In genomic region chr6:31901953-31902643, GRCh38 we compare ENCODE assay signal across 8 cellular contexts. TPM values are rescaled to one million over a fixed set of nuclear protein-coding genes. Genes with fewer than 3 reads are reported as not detected.
DNase-seq lines count a peak whose midpoint lies in the region; ATAC-seq and TF ChIP-seq lines count a peak whose summit lies in the region.

Gene ZBTB12 (minus strand): TSS chr6:31902086. CDS start chr6:31901305, 781 bp downstream.

- no peaks in the 10 kb centered on the region for H3F3A ChIP-seq in OCI-LY1 (ENCODE audit: insufficient read depth, low read length)

- peak within 1 kb of the TSS; percentile 53 for H3K4ac ChIP-seq in IMR-90 (ENCODE audit: low read depth, low read length)

- H4K5ac ChIP-seq in IMR-90 (ENCODE audit: low read depth, low read length), result peak within 1 kb of the TSS; percentile 53

- peaks cover 9% of the 10 kb centered on the region; the same call in 1 of the 2 replicates for H3K9me1 ChIP-seq in IMR-90 (ENCODE audit: insufficient read depth, low read length)

- peak within 1 kb of the TSS; percentile 95 for H3K14ac ChIP-seq in IMR-90 (replicated peaks; ENCODE audit: low read depth, low read length)

- H3K9me3 ChIP-seq in IMR-90 (ENCODE audit: control insufficient read depth, insufficient read depth, low read length), result no peaks in the 10 kb centered on the region
- no peaks in the 10 kb centered on the region for H3K9me3 ChIP-seq in OCI-LY1 (ENCODE audit: low read length)

- 1% methylated on average over 35 of the region's 77 CpGs; no CpG with 5 or more reads in 1 of the 2 experiments for WGBS in IMR-90 (ENCODE audit: extremely low coverage in 2 of 2, insufficient read length in 1 of 2), 2 experiments

- peak within 1 kb of the TSS; percentile 75 for H2AK9ac ChIP-seq in IMR-90 (replicated peaks; ENCODE audit: low read depth, low read length, poor library complexity)

- peak within 1 kb of the TSS; percentile 80; the same call in 1 of the 2 replicates for H3K23ac ChIP-seq in IMR-90 (ENCODE audit: low read depth, low read length)

- H3K9me2 ChIP-seq in OCI-LY1 (ENCODE audit: low read depth, low read length), result no peaks in the 10 kb centered on the region

- H3K56ac ChIP-seq in IMR-90 (ENCODE audit: extremely low read depth, insufficient read depth, low read length), result peak within 1 kb of the TSS; percentile 67

- peak; percentile 13; the same call in 1 of the 2 replicates for TF ChIP-seq CTCF in IMR-90 (conservative IDR thresholded peaks at IDR 0.05; ENCODE audit: low read depth, low read length)
- no peak for TF ChIP-seq CTCF in OCI-LY1 (IDR thresholded peaks at IDR 0.05; ENCODE audit: low read length)

- no peak for TF ChIP-seq POLR2A in IMR-90 (IDR thresholded peaks at IDR 0.05; ENCODE audit: low read depth, low read length)

- peak; percentile 71 for TF ChIP-seq RAD21 in IMR-90 (IDR thresholded peaks at IDR 0.05; ENCODE audit: low read length)

- peak within 1 kb of the TSS; percentile 82 to 92 for H4K8ac ChIP-seq in IMR-90 (ENCODE audit: low read depth in 2 of 2, low read length in 2 of 2)

- H3K9ac ChIP-seq in IMR-90 (ENCODE audit: low read depth, low read length) (peak within 1 kb of the TSS; percentile 54), OCI-LY1 (ENCODE audit: low read length) (peak within 1 kb of the TSS; percentile 60)

- peak within 1 kb of the TSS; percentile 69 for H3K27ac ChIP-seq in IMR-90 (ENCODE audit: insufficient read depth, low read length)
- peak within 1 kb of the TSS; percentile 42 for H3K27ac ChIP-seq in OCI-LY1 (ENCODE audit: low read depth, low read length, poor library complexity, severe bottlenecking)

- BruUV-seq in IMR-90 (replicated peaks; lab: Mats Ljungman, UMichigan), result no TSS peak

- peaks cover 10% of the 10 kb centered on the region for H3K4me1 ChIP-seq in IMR-90 (ENCODE audit: control insufficient read depth, insufficient read depth, low read length)
- H3K4me1 ChIP-seq in OCI-LY1 (ENCODE audit: insufficient read depth, low read length, severe bottlenecking), result peaks cover 35% of the 10 kb centered on the region

- intact Hi-C loops in IMR-90 (cut with micrococcal nuclease), result loop anchor here (1.0 to 5.0 kb wide), 3 partner anchors 50 to 250 kb away; partner anchors contain the start of genes PPT2 and PRRT1

- peak within 1 kb of the TSS; percentile 84 for H4K91ac ChIP-seq in IMR-90 (ENCODE audit: insufficient read depth, low read depth, low read length)

- no peaks in the 10 kb centered on the region for H3K79me2 ChIP-seq in OCI-LY1 (ENCODE audit: insufficient read depth, low read length)

- H2AFZ ChIP-seq in IMR-90 (replicated peaks; ENCODE audit: low read length, poor library complexity), result peak within 1 kb of the TSS; percentile 98
- H2AFZ ChIP-seq in OCI-LY1 (ENCODE audit: low read length), result no peak within 1 kb of the TSS

- H4K20me1 ChIP-seq in IMR-90 (ENCODE audit: insufficient read depth, low read length) (peaks cover 3% of the 10 kb centered on the region), OCI-LY1 (ENCODE audit: insufficient read depth, low read length) (no peaks in the 10 kb centered on the region)

- H3K79me1 ChIP-seq in IMR-90 (ENCODE audit: low read depth in 1 of 2, low read length in 2 of 2), result peaks cover 11 to 37% of the 10 kb centered on the region in 2 experiments; a peak in 3 of 4 replicates

- H2BK20ac ChIP-seq in IMR-90 (ENCODE audit: low read depth, low read length), result 0 out of 2 replicates have a peak within 1 kb of the TSS, but pooled peaks have one; percentile 45

- H2BK120ac ChIP-seq in IMR-90 (ENCODE audit: low read depth, low read length), result peak within 1 kb of the TSS; percentile 52; the same call in 1 of the 2 replicates

- CTCF ChIA-PET in IMR-90 (lab: Yijun Ruan, JAX), result interaction anchor here (0.7 kb wide), 1 partner anchor 50 kb away, joined by 4 read pairs; no protein-coding TSS in a partner anchor

- POLR2A ChIA-PET in IMR-90 (lab: Charles Lee; ENCODE audit: unreplicated experiment), result interaction anchor here (1.3 kb wide), 1 partner anchor 69 kb away, joined by 3 read pairs; no protein-coding TSS in a partner anchor

- peak within 1 kb of the TSS; percentile 17; the same call in 1 of the 2 replicates for H3K18ac ChIP-seq in IMR-90 (ENCODE audit: low read depth, low read length)

- H3K36me3 ChIP-seq in IMR-90 (ENCODE audit: control insufficient read depth, insufficient read depth, low read length) (0 out of 2 replicates have a peak, but pooled peaks cover 3% of the 10 kb centered on the region), OCI-LY1 (ENCODE audit: insufficient read depth, low read length) (no peaks in the 10 kb centered on the region)

- dilution Hi-C loops in IMR-90 (cut with HindIII; ENCODE audit: low sequenced_read_pairs, unreplicated experiment), result no loop called here

- H3K4me2 ChIP-seq in IMR-90 (ENCODE audit: low read depth, low read length), result peak within 1 kb of the TSS; percentile 79
- peak within 1 kb of the TSS; percentile 74 for H3K4me2 ChIP-seq in OCI-LY1 (ENCODE audit: low read length)

- H3K4me3 ChIP-seq in IMR-90 (ENCODE audit: insufficient read depth, low read depth, low read length) (peak within 1 kb of the TSS; percentile 58), OCI-LY1 (ENCODE audit: low read depth, low read length, poor library complexity, severe bottlenecking) (peak within 1 kb of the TSS; percentile 61)

- peak within 1 kb of the TSS; percentile 86 for H2AK5ac ChIP-seq in IMR-90 (ENCODE audit: low read depth, low read length)

- H2BK5ac ChIP-seq in IMR-90 (ENCODE audit: low read depth, low read length, poor library complexity, severe bottlenecking), result peak within 1 kb of the TSS; percentile 58

- in situ Hi-C loops in IMR-90 (cut with MboI; ENCODE audit: low sequenced_read_pairs), result no loop called here

- H3K27me3 ChIP-seq in IMR-90 (ENCODE audit: control insufficient read depth, insufficient read depth, low read length) (no peaks in the 10 kb centered on the region), OCI-LY1 (ENCODE audit: insufficient read depth, low read length) (no peaks in the 10 kb centered on the region)

- DNase-seq in AG08396 (ENCODE audit: low spot score) (peak; percentile 97), GM19238 (ENCODE audit: insufficient read length, low spot score) (peak; percentile 88), IMR-90 (peak; percentile 98), activated T-cell treated with anti-CD3 and anti-CD28 coated beads for 24 hours (ENCODE audit: low read depth) (peak; percentile 84), epidermal melanocyte (ENCODE audit: insufficient read length, low spot score) (peak; percentile 85), midbrain (lab: John Stamatoyannopoulos, UW) (peak; percentile 96)
- DNase-seq in stimulated activated CD8-positive, alpha-beta memory T cell treated with anti-CD3 and anti-CD28 coated beads, Interleukin-15, amount 100 ng/mL, for 24 hours (ENCODE audit: low read depth), result peak; percentile 71

- peak within 1 kb of the TSS; percentile 51; the same call in 2 of the 3 replicates for H2BK15ac ChIP-seq in IMR-90 (ENCODE audit: low read depth, low read length)

- ATAC-seq in IMR-90 (ENCODE audit: low read depth), result peak; percentile 78

TF ChIP-seq in IMR-90, 13 proteins besides CTCF, POLR2A, EP300 and RAD21:
- TF ChIP-seq USF2 (IDR thresholded peaks at IDR 0.05; ENCODE audit: low read depth, low read length) (no peak), ELK1 (IDR thresholded peaks at IDR 0.05; ENCODE audit: borderline replicate concordance, low read depth, low read length) (no peak), RFX5 (IDR thresholded peaks at IDR 0.05; ENCODE audit: low read depth, low read length) (no peak), BHLHE40 (IDR thresholded peaks at IDR 0.05; ENCODE audit: low read depth, low read length) (peak; percentile 90), NFE2L2 (IDR thresholded peaks at IDR 0.05; ENCODE audit: low read depth, low read length) (no peak), FOS (IDR thresholded peaks at IDR 0.05; ENCODE audit: low read depth, low read length) (no peak), MXI1 (IDR thresholded peaks at IDR 0.05; ENCODE audit: borderline replicate concordance, low read depth, low read length) (no peak), CHD1 (IDR thresholded peaks at IDR 0.05; ENCODE audit: low read depth, low read length) (no peak), RCOR1 (IDR thresholded peaks at IDR 0.05; ENCODE audit: insufficient replicate concordance, low read length) (peak; percentile 39), CEBPB (IDR thresholded peaks at IDR 0.05; ENCODE audit: low read depth, low read length) (no peak), MAFK (IDR thresholded peaks at IDR 0.05; ENCODE audit: low read depth, low read length) (no peak), SMC3 (IDR thresholded peaks at IDR 0.05; ENCODE audit: low read depth, low read length) (peak; percentile 22; the same call in 1 of the 2 replicates), MAZ (IDR thresholded peaks at IDR 0.05; ENCODE audit: borderline replicate concordance, low read depth, low read length) (peak; percentile 89)

RNA-seq across cellular contexts. Expression of gene ZBTB12, which starts in this region (rescaled TPM):
- total RNA-seq in IMR-90 (2012; rRNA removed), result 2.0 and 2.5 TPM in 2 replicates
- polyA plus RNA-seq in IMR-90 (2012; rRNA removed), result 8.1 and 8.5 TPM in 2 replicates
- polyA plus RNA-seq in IMR-90 (2012; cell fraction: cytosol; rRNA removed), result 2.5 and 4.5 TPM in 2 replicates
- 2.0 and 2.9 TPM in 2 replicates for polyA plus RNA-seq in IMR-90 (2012; cell fraction: nucleus; rRNA removed; ENCODE audit: low replicate concordance)

Comparison
In these comparisons a context has a peak if more than half of its experiments do, and no peak if none do; other contexts are left out.
1. Peak in every context shown above with its lines: DNase-seq, ATAC-seq, H3K4me3 ChIP-seq and H3K27ac ChIP-seq.